Comparison of ENCODE assay signal across 13 cellular contexts in genomic region chr1:35442737-35443136, GRCh38.
DNase-seq lines count a peak whose midpoint lies in the region; ATAC-seq and TF ChIP-seq lines count a peak whose summit lies in the region.
"Had no signal": no experiment of that assay in that cellular context is flagged by ENCODE, and none has a peak within 500 bp of the region (broad histone marks: within the 10 kb centered on the region; RNA-seq: fewer than 3 reads in every experiment).

No MANE protein-coding gene starts in this region.

- H3K36me3 Mint-ChIP-seq in activated naive CD8-positive, alpha-beta T cell treated with anti-CD3 and anti-CD28 coated beads, Interleukin-2, amount 50 U/mL, for 24 hours (ENCODE audit: low read depth) = peaks cover 13% of the 10 kb centered on the region

- H3K4me3 ChIP-seq in thyroid gland (replicated peaks in 1 of 3) = no peak overlapping the region
- H3K4me3 ChIP-seq: colonic mucosa, GM23248 had no signal

- H3K9me3 Mint-ChIP-seq in activated naive CD8-positive, alpha-beta T cell treated with anti-CD3 and anti-CD28 coated beads, Interleukin-2, amount 50 U/mL, for 24 hours = no peaks in the 10 kb centered on the region
- H3K9me3 Mint-ChIP-seq: immature natural killer cell had no signal

- peak; percentile 62 for ATAC-seq in activated naive CD8-positive, alpha-beta T cell treated with anti-CD3 and anti-CD28 coated beads, Interleukin-2, amount 50 U/mL, for 24 hours
- ATAC-seq in GM19324 (IDR thresholded peaks at IDR 0.05; ENCODE audit: low FRiP score, unreplicated experiment) = no peak
- ATAC-seq in HG02973 (IDR thresholded peaks at IDR 0.05; ENCODE audit: unreplicated experiment) = no peak

- H3K4me3 Mint-ChIP-seq in activated naive CD8-positive, alpha-beta T cell treated with anti-CD3 and anti-CD28 coated beads, Interleukin-2, amount 50 U/mL, for 24 hours = no peak overlapping the region
- H3K4me3 Mint-ChIP-seq: immature natural killer cell had no signal

- H3K4me1 Mint-ChIP-seq in activated naive CD8-positive, alpha-beta T cell treated with anti-CD3 and anti-CD28 coated beads, Interleukin-2, amount 50 U/mL, for 24 hours = peaks cover 16% of the 10 kb centered on the region
- H3K4me1 Mint-ChIP-seq: immature natural killer cell had no signal

- intact Hi-C loops in posterior cingulate gyrus (cut with DNase I) (no loop called here), thyroid gland (cut with DNase I) (loop anchor here (10.0 kb wide), 1 partner anchor 332 kb away; no protein-coding TSS in a partner anchor)

- TF ChIP-seq POLR2A in thyroid gland (IDR thresholded peaks at IDR 0.05) = no peak

- no peaks in the 10 kb centered on the region for H3K9me3 ChIP-seq in thyroid gland
- H3K9me3 ChIP-seq: colonic mucosa had no signal

- no peak overlapping the region for H3K27ac Mint-ChIP-seq in activated naive CD8-positive, alpha-beta T cell treated with anti-CD3 and anti-CD28 coated beads, Interleukin-2, amount 50 U/mL, for 24 hours
- H3K27ac Mint-ChIP-seq: immature natural killer cell had no signal

- H3K27me3 Mint-ChIP-seq in activated naive CD8-positive, alpha-beta T cell treated with anti-CD3 and anti-CD28 coated beads, Interleukin-2, amount 50 U/mL, for 24 hours = no peaks in the 10 kb centered on the region

- peak overlapping the region in 1 of 3 donors; percentile 26 for H3K27ac ChIP-seq in thyroid gland
- H3K27ac ChIP-seq: colonic mucosa, GM23248 had no signal

- 51 to 71% methylated on average over 4 of the region's 4 CpGs for WGBS in thyroid gland, 2 donors

- peaks cover 0 to 17% of the 10 kb centered on the region in 2 donors for H3K4me1 ChIP-seq in thyroid gland
- H3K4me1 ChIP-seq: colonic mucosa had no signal

- peak; percentile 26 for DNase-seq in activated T-cell treated with anti-CD3 and anti-CD28 coated beads for 24 hours (ENCODE audit: low read depth)
- DNase-seq in activated T-cell treated with anti-CD3 and anti-CD28 coated beads, Interleukin-2, amount 50 U/mL, for 1 hour = no peak
- peak; percentile 40 for DNase-seq in activated naive CD8-positive, alpha-beta T cell treated with anti-CD3 and anti-CD28 coated beads, Interleukin-2, amount 50 U/mL, for 24 hours
- peak in 7 of 10 donors; percentile 31 to 90 (median 57) for DNase-seq in posterior cingulate gyrus
- DNase-seq in thyroid gland = peak; percentile 29 to 49
- DNase-seq in T1000 (lab: John Stamatoyannopoulos, UW) = no peak
- DNase-seq: colonic mucosa, GM23248, immature natural killer cell, NCI-H226, RPMI8226 had no signal

- H3K36me3 ChIP-seq in thyroid gland = peaks cover 34 to 52% of the 10 kb centered on the region in 2 donors

- H3K27me3 ChIP-seq in thyroid gland = no peaks in the 10 kb centered on the region
- H3K27me3 ChIP-seq: colonic mucosa had no signal

- peak in 3 of 6 experiments; percentile 6 to 38 (median 23) for TF ChIP-seq CTCF in thyroid gland (IDR thresholded peaks at IDR 0.05)

Comparison
In these comparisons a context has a peak if more than half of its experiments do, and no peak if none do; other contexts are left out.
1. DNase-seq: peak in activated T-cell treated with anti-CD3 and anti-CD28 coated beads for 24 hours (single experiment), activated naive CD8-positive, alpha-beta T cell treated with anti-CD3 and anti-CD28 coated beads, Interleukin-2, amount 50 U/mL, for 24 hours (single experiment), posterior cingulate gyrus (7 of 10) and thyroid gland (2 of 2); none in activated T-cell treated with anti-CD3 and anti-CD28 coated beads, Interleukin-2, amount 50 U/mL, for 1 hour (single experiment) and T1000 (single experiment).